8 cellular contexts compared by ENCODE assay signal in genomic region chr11:70201876-70202861, GRCh38. TPM values are rescaled to one million over a fixed set of nuclear protein-coding genes. Genes with fewer than 3 reads are reported as not detected.
A peak's percentile ranks its signal among the peaks of the same experiment; 100 is the strongest.
DNase-seq lines count a peak whose midpoint lies in the region; ATAC-seq, FAIRE-seq and TF ChIP-seq lines count a peak whose summit lies in the region.

No MANE protein-coding gene starts in this region.

- CTCF ChIA-PET in activated CD4-positive, alpha-beta T cell treated with anti-CD3 and anti-CD28 coated beads, Interleukin-2, amount 10 ng/mL, durations not matched to agents 7 days and 5 days (lab: Charles Lee) = interaction anchor here (0.8 kb wide), 1 partner anchor 283 kb away, joined by 3 read pairs; no protein-coding TSS in a partner anchor

- peaks cover 5% of the 10 kb centered on the region for H3K27me3 ChIP-seq in kidney epithelial cell (ENCODE audit: control insufficient read depth, insufficient read depth, low read length)
- peaks cover 0 to 4% of the 10 kb centered on the region in 2 donors for H3K27me3 ChIP-seq in tibial artery
- H3K27me3 ChIP-seq in small intestine (ENCODE audit: control insufficient read depth in 2 of 2, insufficient read depth in 2 of 2, low read length in 2 of 2) = no peaks in the 10 kb centered on the region

- H3K4me1 ChIP-seq in tibial artery (peaks cover 0 to 26% (median 18%) of the 10 kb centered on the region in 4 donors), small intestine (ENCODE audit: control insufficient read depth in 2 of 2, insufficient read depth in 1 of 2, low read depth in 1 of 2, low read length in 1 of 2) (peaks cover 2 to 3% of the 10 kb centered on the region in 2 donors)

- peak overlapping the region; percentile 98 for H3K4me3 Mint-ChIP-seq in activated CD4-positive, alpha-beta T cell treated with anti-CD3 and anti-CD28 coated beads, Interleukin-2, amount 10 ng/mL, durations not matched to agents 7 days and 5 days
- peak overlapping the region; percentile 88 for H3K4me3 Mint-ChIP-seq in activated naive CD8-positive, alpha-beta T cell treated with anti-CD3 and anti-CD28 coated beads, Interleukin-2, amount 10 ng/mL, durations not matched to agents 7 days and 5 days

- peaks cover 42% of the 10 kb centered on the region for H3K4me1 Mint-ChIP-seq in activated CD4-positive, alpha-beta T cell treated with anti-CD3 and anti-CD28 coated beads, Interleukin-2, amount 10 ng/mL, durations not matched to agents 7 days and 5 days
- H3K4me1 Mint-ChIP-seq in activated naive CD8-positive, alpha-beta T cell treated with anti-CD3 and anti-CD28 coated beads, Interleukin-2, amount 10 ng/mL, durations not matched to agents 7 days and 5 days = peaks cover 30% of the 10 kb centered on the region

- peaks cover 11% of the 10 kb centered on the region for H3K27me3 Mint-ChIP-seq in activated CD4-positive, alpha-beta T cell treated with anti-CD3 and anti-CD28 coated beads, Interleukin-2, amount 10 ng/mL, durations not matched to agents 7 days and 5 days
- peaks cover 3% of the 10 kb centered on the region for H3K27me3 Mint-ChIP-seq in activated naive CD8-positive, alpha-beta T cell treated with anti-CD3 and anti-CD28 coated beads, Interleukin-2, amount 10 ng/mL, durations not matched to agents 7 days and 5 days

- no peak for DNase-seq in activated CD4-positive, alpha-beta T cell treated with anti-CD3 and anti-CD28 coated beads, Interleukin-2, amount 10 ng/mL, durations not matched to agents 7 days and 5 days
- DNase-seq in activated CD4-positive, alpha-beta T cell treated with anti-CD3 and anti-CD28 coated beads, Interleukin-2, amount 50 U/mL, for 48 hours = no peak
- DNase-seq in activated naive CD8-positive, alpha-beta T cell treated with anti-CD3 and anti-CD28 coated beads, Interleukin-2, amount 10 ng/mL, durations not matched to agents 7 days and 5 days = no peak
- DNase-seq in kidney epithelial cell (ENCODE audit: low read depth) (peak; percentile 61), tibial artery (no peak), small intestine (no peak), hypothalamus (lab: John Stamatoyannopoulos, UW) (no peak)
- DNase-seq in stimulated activated naive CD4-positive, alpha-beta T cell (lab: John Stamatoyannopoulos, UW) = no peak

- WGBS in small intestine, 3 donors = 72 to 85% (median 79%) methylated on average over 29 of the region's 29 CpGs

- no peak for ATAC-seq in activated naive CD8-positive, alpha-beta T cell treated with anti-CD3 and anti-CD28 coated beads, Interleukin-2, amount 10 ng/mL, durations not matched to agents 7 days and 5 days (ENCODE audit: low read depth)

- H3K4me3 ChIP-seq in kidney epithelial cell (ENCODE audit: low read depth, low read length) (peak overlapping the region; percentile 97), tibial artery (peak overlapping the region; percentile 94 to 100), small intestine (ENCODE audit: low read depth in 1 of 2, low read length in 2 of 2) (peak overlapping the region in 1 of 2 donors; percentile 81)

- H3K9me3 ChIP-seq in tibial artery (no peaks in the 10 kb centered on the region), small intestine (ENCODE audit: control insufficient read depth, low read depth) (no peaks in the 10 kb centered on the region)

- no peak for TF ChIP-seq CTCF in kidney epithelial cell (IDR thresholded peaks at IDR 0.05; ENCODE audit: insufficient read depth, low read length, poor library complexity, severe bottlenecking)
- TF ChIP-seq CTCF in tibial artery (IDR thresholded peaks at IDR 0.05) = no peak

- H3K27ac ChIP-seq in tibial artery (peak overlapping the region; percentile 85 to 95), small intestine (ENCODE audit: low read depth in 1 of 2, low read length in 1 of 2) (no peak overlapping the region)

- peak overlapping the region; percentile 99 for H3K27ac Mint-ChIP-seq in activated CD4-positive, alpha-beta T cell treated with anti-CD3 and anti-CD28 coated beads, Interleukin-2, amount 10 ng/mL, durations not matched to agents 7 days and 5 days
- H3K27ac Mint-ChIP-seq in activated naive CD8-positive, alpha-beta T cell treated with anti-CD3 and anti-CD28 coated beads, Interleukin-2, amount 10 ng/mL, durations not matched to agents 7 days and 5 days = peak overlapping the region; percentile 89

- H3K36me3 ChIP-seq in kidney epithelial cell (ENCODE audit: control insufficient read depth, insufficient read depth, low read length) = peaks cover 4% of the 10 kb centered on the region
- peaks cover 10 to 22% (median 20%) of the 10 kb centered on the region in 3 donors for H3K36me3 ChIP-seq in tibial artery
- peaks cover 6% of the 10 kb centered on the region in 2 donors for H3K36me3 ChIP-seq in small intestine (ENCODE audit: control insufficient read depth in 2 of 2, insufficient read depth in 2 of 2, low read length in 2 of 2)

- no peak for FAIRE-seq in small intestine (lab: Jason Lieb, UNC)

- intact Hi-C loops in tibial artery (cut with DNase I; ENCODE audit: low total_unique reads) = loop anchor here (10.0 kb wide), 1 partner anchor 73 kb away; the partner anchor contains the start of gene PPFIA1

- POLR2A ChIA-PET in activated CD4-positive, alpha-beta T cell treated with anti-CD3 and anti-CD28 coated beads, Interleukin-2, amount 10 ng/mL, durations not matched to agents 7 days and 5 days (lab: Charles Lee) = no interaction called here
- POLR2A ChIA-PET in activated naive CD8-positive, alpha-beta T cell treated with anti-CD3 and anti-CD28 coated beads, Interleukin-2, amount 10 ng/mL, durations not matched to agents 7 days and 5 days (lab: Charles Lee) = interaction anchor here (0.6 to 1.5 kb wide), 3 partner anchors 9 to 964 kb away, joined by 4 to 6 read pairs (median 6); no protein-coding TSS in a partner anchor

- peaks cover 28% of the 10 kb centered on the region for H3K36me3 Mint-ChIP-seq in activated CD4-positive, alpha-beta T cell treated with anti-CD3 and anti-CD28 coated beads, Interleukin-2, amount 10 ng/mL, durations not matched to agents 7 days and 5 days (ENCODE audit: low read depth)
- H3K36me3 Mint-ChIP-seq in activated naive CD8-positive, alpha-beta T cell treated with anti-CD3 and anti-CD28 coated beads, Interleukin-2, amount 10 ng/mL, durations not matched to agents 7 days and 5 days = peaks cover 19% of the 10 kb centered on the region

- H3K9me3 Mint-ChIP-seq in activated CD4-positive, alpha-beta T cell treated with anti-CD3 and anti-CD28 coated beads, Interleukin-2, amount 10 ng/mL, durations not matched to agents 7 days and 5 days = no peaks in the 10 kb centered on the region
- no peaks in the 10 kb centered on the region for H3K9me3 Mint-ChIP-seq in activated naive CD8-positive, alpha-beta T cell treated with anti-CD3 and anti-CD28 coated beads, Interleukin-2, amount 10 ng/mL, durations not matched to agents 7 days and 5 days

RNA-seq across cellular contexts. Expression of gene FADD, which starts 0.9 kb away (rescaled TPM):
- total RNA-seq in activated CD4-positive, alpha-beta T cell treated with anti-CD3 and anti-CD28 coated beads, Interleukin-2, amount 10 ng/mL, durations not matched to agents 7 days and 5 days = 10 to 100 TPM; 31.7 to 34.5 TPM
- 10 to 100 TPM; 40.4 to 41.3 TPM for total RNA-seq in activated naive CD8-positive, alpha-beta T cell treated with anti-CD3 and anti-CD28 coated beads, Interleukin-2, amount 10 ng/mL, durations not matched to agents 7 days and 5 days
- 50.2 and 51.5 TPM in 2 replicates for total RNA-seq in kidney epithelial cell
- 10 to 100 TPM; 29.5 to 32.7 (median 30.6) TPM for polyA plus RNA-seq in small intestine

Comparison
In these comparisons a context has a peak if more than half of its experiments do, and no peak if none do; other contexts are left out.
1. H3K27ac ChIP-seq: peak in tibial artery (2 of 2); none in small intestine (0 of 2).